ENCODE assay signal across 5 cellular contexts in genomic region chr10:27683226-27683625, GRCh38.
"Had no signal": no experiment of that assay in that cellular context is flagged by ENCODE, and none has a peak within 500 bp of the region (broad histone marks: within the 10 kb centered on the region; RNA-seq: fewer than 3 reads in every experiment).

No MANE protein-coding gene starts in this region.

- H3K4me3 ChIP-seq: K562 had no signal

- H3K4me3 Mint-ChIP-seq: IgD-negative memory B cell had no signal

- H3K4me1 Mint-ChIP-seq: IgD-negative memory B cell had no signal

- H3K36me3 Mint-ChIP-seq: IgD-negative memory B cell had no signal

- H3K27ac Mint-ChIP-seq: IgD-negative memory B cell had no signal

- H3K27ac ChIP-seq: HL-60 had no signal

- ATAC-seq: HepG2, K562 had no signal

- DNase-seq: IMR-90 had no signal
